29 cellular contexts compared by ENCODE assay signal in genomic region chr21:41747943-41748738, GRCh38. TPM values are rescaled to one million over a fixed set of nuclear protein-coding genes. Genes with fewer than 3 reads are reported as not detected.
"Had no signal": no experiment of that assay in that cellular context is flagged by ENCODE, and none has a peak within 500 bp of the region (broad histone marks: within the 10 kb centered on the region; RNA-seq: fewer than 3 reads in every experiment).

No MANE protein-coding gene starts in this region.

- H3K4me2 ChIP-seq: hepatocyte, smooth muscle cell had no signal

- H3K36me3 Mint-ChIP-seq: memory B cell; natural killer cell; stimulated activated memory B cell treated with anti-CD40 and anti-IgM and Interleukin-4, amounts not matched to agents 10 μg/mL and 1 μg/mL and 100 μg/mL, for 72 hours had no signal

- H2AFZ ChIP-seq: hepatocyte had no signal

- H3K4me1 ChIP-seq: esophagus muscularis mucosa, gastroesophageal sphincter, left ventricle myocardium inferior, testis had no signal

- ATAC-seq: foreskin keratinocyte; gastroesophageal sphincter; heart left ventricle; left colon; lower lobe of right lung; natural killer cell; sciatic nerve; stimulated activated memory B cell treated with anti-CD40 and anti-IgM and Interleukin-4, amounts not matched to agents 10 μg/mL and 1 μg/mL and 100 μg/mL, for 72 hours; stimulated activated naive CD8-positive, alpha-beta T cell treated with anti-CD3 and anti-CD28 coated beads, Interleukin-15, Interleukin-2, amounts not matched to agents 100 U/mL and 50 U/mL, for 24 hours had no signal

- H3K9me3 ChIP-seq: colonic mucosa, esophagus muscularis mucosa, gastroesophageal sphincter, heart left ventricle, left ventricle myocardium inferior, lower lobe of right lung, ovary, testis, tibial artery had no signal

- DNase-seq: colonic mucosa; effector CD8-positive, alpha-beta T cell; endodermal cell; foreskin keratinocyte; kidney glomerular epithelial cell; left colon; left ventricle myocardium inferior; lower lobe of right lung; natural killer cell; occipital lobe; ovary; stimulated activated CD4-positive, alpha-beta T cell treated with anti-CD3 and anti-CD28 coated beads, Interleukin-2, amount 100 ng/mL, for 24 hours; stimulated activated CD4-positive, alpha-beta T cell treated with anti-CD3 and anti-CD28 coated beads, Interleukin-4, amount 100 ng/mL, for 4 hours; stimulated activated naive CD8-positive, alpha-beta T cell treated with anti-CD3 and anti-CD28 coated beads, Interleukin-15, Interleukin-2, amounts not matched to agents 100 U/mL and 50 U/mL, for 24 hours; substantia nigra; testis; tibial artery had no signal

- H3K36me3 ChIP-seq: colonic mucosa, esophagus muscularis mucosa, gastroesophageal sphincter, heart left ventricle, left ventricle myocardium inferior, ovary had no signal

- H3K4me3 Mint-ChIP-seq: dendritic cell treated with granulocyte-macrophage colony-stimulating factor and Interleukin-4, amounts not matched to agents 40 ng/mL and 50 ng/mL, for 4 days; endodermal cell; memory B cell; natural killer cell; stimulated activated memory B cell treated with anti-CD40 and anti-IgM and Interleukin-4, amounts not matched to agents 10 μg/mL and 1 μg/mL and 100 μg/mL, for 72 hours; type B pancreatic cell had no signal

- H3K4me1 Mint-ChIP-seq: memory B cell; natural killer cell; stimulated activated memory B cell treated with anti-CD40 and anti-IgM and Interleukin-4, amounts not matched to agents 10 μg/mL and 1 μg/mL and 100 μg/mL, for 72 hours had no signal

- H3K9me3 Mint-ChIP-seq: dendritic cell treated with granulocyte-macrophage colony-stimulating factor and Interleukin-4, amounts not matched to agents 40 ng/mL and 50 ng/mL, for 4 days; endodermal cell; memory B cell; natural killer cell; stimulated activated memory B cell treated with anti-CD40 and anti-IgM and Interleukin-4, amounts not matched to agents 10 μg/mL and 1 μg/mL and 100 μg/mL, for 72 hours; type B pancreatic cell had no signal

- H3K27ac ChIP-seq: colonic mucosa, epithelial cell of prostate, esophagus muscularis mucosa, foreskin keratinocyte, gastroesophageal sphincter, heart left ventricle, hepatocyte, left ventricle myocardium inferior, lower lobe of right lung, ovary, testis, tibial artery had no signal

- H3K27ac Mint-ChIP-seq: dendritic cell treated with granulocyte-macrophage colony-stimulating factor and Interleukin-4, amounts not matched to agents 40 ng/mL and 50 ng/mL, for 4 days; memory B cell; natural killer cell; stimulated activated memory B cell treated with anti-CD40 and anti-IgM and Interleukin-4, amounts not matched to agents 10 μg/mL and 1 μg/mL and 100 μg/mL, for 72 hours had no signal

- H3K27me3 ChIP-seq: colonic mucosa, foreskin keratinocyte, hepatocyte, ovary, testis, tibial artery had no signal

- H3K27me3 Mint-ChIP-seq: type B pancreatic cell had no signal

- H3K4me3 ChIP-seq: colonic mucosa, esophagus muscularis mucosa, gastroesophageal sphincter, heart left ventricle, hepatocyte, left ventricle myocardium inferior, lower lobe of right lung, ovary, smooth muscle cell, testis, tibial artery had no signal

RNA-seq across cellular contexts. Expression of gene RIPK4, which starts 18.7 kb away (rescaled TPM):
- total RNA-seq: pulmonary artery endothelial cell had no signal
